Comparison of ENCODE assay signal across 8 cellular contexts in the genomic region with DNA sequence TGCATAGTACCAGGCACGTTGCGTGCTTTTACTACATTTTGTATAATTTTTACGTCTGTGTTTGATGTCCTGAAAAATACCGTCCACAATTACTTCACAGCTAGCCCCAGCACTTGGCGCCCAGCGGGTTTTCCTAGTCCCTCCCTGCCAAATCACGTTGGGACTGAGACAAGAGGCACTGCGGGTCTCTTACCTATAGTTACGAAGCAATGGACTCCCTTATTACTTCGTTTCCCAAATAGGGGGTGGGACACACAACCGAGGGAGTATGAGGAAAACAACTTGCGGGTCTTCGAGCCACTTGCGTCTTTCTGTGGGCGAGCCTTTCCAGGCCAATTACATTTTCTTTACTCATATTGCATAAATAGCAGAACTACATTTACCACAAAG. TPM values are rescaled to one million over a fixed set of nuclear protein-coding genes. Genes with fewer than 3 reads are reported as not detected.
DNase-seq lines count a peak whose midpoint lies in the region; ATAC-seq, FAIRE-seq and TF ChIP-seq lines count a peak whose summit lies in the region.

No MANE protein-coding gene starts in this region.

- H3K4me1 ChIP-seq in A549 (peaks cover 6% of the 10 kb centered on the region; the same call in 2 of the 3 replicates), foreskin keratinocyte (peaks cover 11% of the 10 kb centered on the region), prostate gland (replicated peaks) (no peaks in the 10 kb centered on the region)

- peaks cover 2% of the 10 kb centered on the region; the same call in 1 of the 3 replicates for H3K9me3 ChIP-seq in A549
- no peaks in the 10 kb centered on the region for H3K9me3 ChIP-seq in prostate gland

- TF ChIP-seq RAD21 in A549 (conservative IDR thresholded peaks at IDR 0.05 in 1 of 2, IDR thresholded peaks at IDR 0.05 in 1 of 2) = no peak

- no peak for FAIRE-seq in A549 (lab: Jason Lieb, UNC)

- POLR2A ChIA-PET in A549 (lab: Yijun Ruan, JAX) = interaction anchor here (0.7 to 1.8 kb wide), 5 partner anchors 9 to 460 kb away, joined by 3 to 12 read pairs (median 3); a partner anchor contains a TSS

- H3K4me3 ChIP-seq in A549 (peak overlapping the region; percentile 62), prostate gland (peak overlapping the region; percentile 59 to 65)

- no peak for DNase-seq in A549 (ENCODE audit: low read depth in 1 of 2, low spot score in 1 of 2)
- peak; percentile 12 for DNase-seq in GM20000 (ENCODE audit: low spot score)
- DNase-seq in activated CD4-positive, alpha-beta T cell treated with anti-CD3 and anti-CD28 coated beads, Interleukin-2, amount 50 U/mL, for 1 hour = peak; percentile 18
- DNase-seq in foreskin keratinocyte = no peak
- DNase-seq in prostate gland (ENCODE audit: low spot score) = peak; percentile 24
- no peak for DNase-seq in A172 (ENCODE audit: low spot score)
- DNase-seq in activated gamma-delta T cell treated with Interleukin-2 at 50 U/mL for 16 hours = no peak
- DNase-seq in GDM1 (lab: John Stamatoyannopoulos, UW) = no peak

- no peak for TF ChIP-seq EP300 in A549 (IDR thresholded peaks at IDR 0.05)

- intact Hi-C loops in prostate gland (cut with DNase I) = no loop called here

- TF ChIP-seq POLR2A in A549 (IDR thresholded peaks at IDR 0.05; ENCODE audit: low read length) (no peak), prostate gland (IDR thresholded peaks at IDR 0.05) (no peak)

- peak; percentile 11 to 21; a peak in 3 of 6 replicates for ATAC-seq in A549
- ATAC-seq in foreskin keratinocyte = peak; percentile 14

- no peaks in the 10 kb centered on the region for H3K36me3 ChIP-seq in prostate gland

- H3K4me2 ChIP-seq in A549 = peak overlapping the region; percentile 71

- CTCF ChIA-PET in A549 (lab: Yijun Ruan, JAX) = interaction anchor here (1.2 to 2.4 kb wide), 3 partner anchors 9 to 17 kb away, joined by 3 to 12 read pairs (median 10); no protein-coding TSS in a partner anchor

- TF ChIP-seq CTCF in A549 (IDR thresholded peaks at IDR 0.05) (no peak), GM20000 (IDR thresholded peaks at IDR 0.05; ENCODE audit: extremely low read depth, missing control alignments) (no peak), foreskin keratinocyte (conservative IDR thresholded peaks at IDR 0.05) (no peak), prostate gland (IDR thresholded peaks at IDR 0.05) (no peak)

- H3K27ac ChIP-seq in A549 = peak overlapping the region; percentile 78 to 88
- H3K27ac ChIP-seq in foreskin keratinocyte = peak overlapping the region; percentile 93
- peak overlapping the region; percentile 79 to 84 for H3K27ac ChIP-seq in prostate gland

- H3K27me3 ChIP-seq in foreskin keratinocyte (no peaks in the 10 kb centered on the region), prostate gland (replicated peaks; ENCODE audit: insufficient read depth) (no peaks in the 10 kb centered on the region)

- 28% methylated on average over 14 of the region's 15 CpGs for WGBS in A549 (ENCODE audit: missing lambda C conversion rate)
- WGBS in prostate gland = 0% methylated on average over 15 of the region's 15 CpGs

TF ChIP-seq in A549, 52 proteins besides CTCF, POLR2A, EP300 and RAD21:
- no peak for TF ChIP-seq NFE2L2 (conservative IDR thresholded peaks at IDR 0.05; ENCODE audit: low read length)
- TF ChIP-seq RFX5 (IDR thresholded peaks at IDR 0.05) = no peak
- TF ChIP-seq MYC (IDR thresholded peaks at IDR 0.05; ENCODE audit: borderline replicate concordance, low read length) = no peak
- TF ChIP-seq, protein P1, sequence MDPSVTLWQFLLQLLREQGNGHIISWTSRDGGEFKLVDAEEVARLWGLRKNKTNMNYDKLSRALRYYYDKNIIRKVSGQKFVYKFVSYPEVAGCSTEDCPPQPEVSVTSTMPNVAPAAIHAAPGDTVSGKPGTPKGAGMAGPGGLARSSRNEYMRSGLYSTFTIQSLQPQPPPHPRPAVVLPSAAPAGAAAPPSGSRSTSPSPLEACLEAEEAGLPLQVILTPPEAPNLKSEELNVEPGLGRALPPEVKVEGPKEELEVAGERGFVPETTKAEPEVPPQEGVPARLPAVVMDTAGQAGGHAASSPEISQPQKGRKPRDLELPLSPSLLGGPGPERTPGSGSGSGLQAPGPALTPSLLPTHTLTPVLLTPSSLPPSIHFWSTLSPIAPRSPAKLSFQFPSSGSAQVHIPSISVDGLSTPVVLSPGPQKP (IDR thresholded peaks at IDR 0.05; ENCODE audit: low read depth, low read length) = no peak
- peak; percentile 85; the same call in 1 of the 2 replicates for TF ChIP-seq RNF2 (IDR thresholded peaks at IDR 0.05; ENCODE audit: borderline replicate concordance, low read depth)
TF ChIP-seq in A549: peak in this region for 1.

RNA-seq across cellular contexts. Expression of a gene that starts 0.6 kb away (rescaled TPM):
- polyA plus RNA-seq in A549 (2011; rRNA removed) (48.1 and 62.9 TPM in 2 replicates), A549 (2017; fragmentation: RNase III; extraction: RNeasy Plus Mini Kit Qiagen cat#74134 plus additional on column Dnase treatment) (61.1 to 66.6 TPM (median 64.7 TPM) in 3 replicates), foreskin keratinocyte (58.5 and 66.9 TPM in 2 replicates)
- polyA plus RNA-seq in A549 (2012; cell fraction: cytosol; rRNA removed) = 11.5 and 13.7 TPM in 2 replicates
- 3.6 and 9.7 TPM in 2 replicates for polyA plus RNA-seq in A549 (2012; cell fraction: nucleus; rRNA removed)
- 9.8 and 12.1 TPM in 2 replicates for polyA minus RNA-seq in A549 (2011; rRNA and poly(A)+ RNA removed)
- total RNA-seq in foreskin keratinocyte (49.9 and 57.8 TPM in 2 replicates), prostate gland (10 to 100 TPM; 10.2 to 13.6 TPM)
- total RNA-seq in A172 (2014; rRNA removed; shearing (Covaris generic)) = 48.6 and 56.2 TPM in 2 replicates

Comparison
In these comparisons a context has a peak if more than half of its experiments do, and no peak if none do; other contexts are left out.
1. DNase-seq: peak in GM20000 (single experiment), activated CD4-positive, alpha-beta T cell treated with anti-CD3 and anti-CD28 coated beads, Interleukin-2, amount 50 U/mL, for 1 hour (single experiment) and prostate gland (single experiment); none in A549 (0 of 2), foreskin keratinocyte (0 of 2), A172 (single experiment), activated gamma-delta T cell treated with Interleukin-2 at 50 U/mL for 16 hours (single experiment) and GDM1 (single experiment).
2. Peak in every context shown above with its lines, with median percentiles within 50 percentile points of each other: H3K27ac ChIP-seq.